24 cellular contexts compared by ENCODE assay signal in the genomic region with DNA sequence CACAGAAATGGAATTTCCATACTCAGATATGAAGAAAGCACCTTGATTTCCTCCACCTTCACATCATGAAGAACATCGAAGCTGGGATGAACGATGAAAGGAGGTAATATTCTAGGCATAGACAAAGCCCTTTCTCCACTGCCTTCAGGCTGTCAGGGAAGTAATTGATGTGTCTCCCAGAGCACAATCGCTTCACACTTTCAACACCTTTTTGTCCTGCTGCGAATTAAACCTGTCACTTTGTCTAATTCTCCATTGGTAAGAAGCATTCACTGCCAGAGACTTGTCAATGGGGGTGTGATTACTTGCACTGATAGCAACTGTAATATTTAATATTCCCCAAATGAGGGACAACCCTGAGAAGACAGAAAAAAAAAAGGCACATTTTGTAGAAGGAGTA.
DNase-seq lines count a peak whose midpoint lies in the region; ATAC-seq and TF ChIP-seq lines count a peak whose summit lies in the region.
"Had no signal": no experiment of that assay in that cellular context is flagged by ENCODE, and none has a peak within 500 bp of the region (broad histone marks: within the 10 kb centered on the region; RNA-seq: fewer than 3 reads in every experiment).

No MANE protein-coding gene starts in this region.

- H3K27me3 ChIP-seq in CD4-positive, alpha-beta T cell (ENCODE audit: control insufficient read depth, insufficient read depth, low read length) = no peaks in the 10 kb centered on the region
- H3K27me3 ChIP-seq: cardiac muscle cell, gastroesophageal sphincter, SJSA1, tibial nerve had no signal

- no peaks in the 10 kb centered on the region for H3K9me3 ChIP-seq in CD4-positive, alpha-beta T cell (ENCODE audit: control insufficient read depth, low read length)
- H3K9me3 ChIP-seq: gastroesophageal sphincter, SJSA1, tibial nerve had no signal

- peak overlapping the region; percentile 58 for H3K4me3 Mint-ChIP-seq in T-helper 2 cell treated with Interferon-gamma antibody and Interleukin-4, amounts not matched to agents 5 μg/mL and 100 μg/mL, for 36 hours
- peak overlapping the region; percentile 32 for H3K4me3 Mint-ChIP-seq in CD4-positive, alpha-beta T cell
- peak overlapping the region; percentile 68 for H3K4me3 Mint-ChIP-seq in activated T-helper 1 cell treated with anti-CD3 and anti-CD28 coated beads, Interleukin-12 subunit alpha, Interleukin-12 subunit beta, Interleukin-2, Interleukin-4 antibody, amounts not matched to agents 30 ng/mL and 10 ng/mL and 1 ng/mL, durations not matched to agents 14 hours and 24 hours and 36 hours
- peak overlapping the region in 8 of 10 donors; percentile 3 to 69 (median 41) for H3K4me3 Mint-ChIP-seq in naive thymus-derived CD8-positive, alpha-beta T cell
- H3K4me3 Mint-ChIP-seq in Calu3 (ENCODE audit: low read depth, unreplicated experiment) = no peak overlapping the region
- H3K4me3 Mint-ChIP-seq: mesothelial cell of epicardium, neural crest cell had no signal

- no peak overlapping the region for H3K27ac ChIP-seq in CD4-positive, alpha-beta T cell (ENCODE audit: low read depth, low read length)
- H3K27ac ChIP-seq: cardiac muscle cell, gastroesophageal sphincter, SJSA1, tibial nerve, WERI-Rb-1 had no signal

- no peak for ATAC-seq in CD4-positive, alpha-beta T cell (ENCODE audit: poor library complexity)
- ATAC-seq in naive thymus-derived CD8-positive, alpha-beta T cell = no peak
- no peak for ATAC-seq in left lobe of liver
- ATAC-seq: gastroesophageal sphincter, right cardiac atrium had no signal

- no peak for TF ChIP-seq CTCF in CD4-positive, alpha-beta T cell (IDR thresholded peaks at IDR 0.05)
- no peak for TF ChIP-seq CTCF in Calu3 (IDR thresholded peaks at IDR 0.05; ENCODE audit: unreplicated experiment)

- no TSS peak for BruUV-seq in Calu3 (replicated peaks; lab: Mats Ljungman, UMichigan)

- no peaks in the 10 kb centered on the region for H3K36me3 Mint-ChIP-seq in T-helper 2 cell treated with Interferon-gamma antibody and Interleukin-4, amounts not matched to agents 5 μg/mL and 100 μg/mL, for 36 hours (ENCODE audit: low read depth)
- no peaks in the 10 kb centered on the region for H3K36me3 Mint-ChIP-seq in CD4-positive, alpha-beta T cell (ENCODE audit: low read depth)
- H3K36me3 Mint-ChIP-seq in activated T-helper 1 cell treated with anti-CD3 and anti-CD28 coated beads, Interleukin-12 subunit alpha, Interleukin-12 subunit beta, Interleukin-2, Interleukin-4 antibody, amounts not matched to agents 30 ng/mL and 10 ng/mL and 1 ng/mL, durations not matched to agents 14 hours and 24 hours and 36 hours (ENCODE audit: low read depth) = peaks cover 9% of the 10 kb centered on the region
- peaks cover 0 to 2% (median 0%) of the 10 kb centered on the region in 3 donors for H3K36me3 Mint-ChIP-seq in naive thymus-derived CD8-positive, alpha-beta T cell
- H3K36me3 Mint-ChIP-seq in Calu3 (ENCODE audit: insufficient read depth, unreplicated experiment) = no peaks in the 10 kb centered on the region
- H3K36me3 Mint-ChIP-seq: mesothelial cell of epicardium had no signal

- POLR2A ChIA-PET in CD4-positive, alpha-beta T cell (lab: Charles Lee) = interaction anchor here (0.6 to 7.8 kb wide), 8 partner anchors 15 to 186 kb away, joined by 3 to 98 read pairs (median 5); no protein-coding TSS in a partner anchor
- POLR2A ChIA-PET in naive thymus-derived CD8-positive, alpha-beta T cell (lab: Charles Lee) = interaction anchor here (0.8 to 13.1 kb wide), 6 partner anchors 9 to 28 kb away, joined by 3 to 178 read pairs (median 5); no protein-coding TSS in a partner anchor

- H3K9me3 Mint-ChIP-seq in T-helper 2 cell treated with Interferon-gamma antibody and Interleukin-4, amounts not matched to agents 5 μg/mL and 100 μg/mL, for 36 hours = no peaks in the 10 kb centered on the region
- H3K9me3 Mint-ChIP-seq in CD4-positive, alpha-beta T cell = no peaks in the 10 kb centered on the region
- no peaks in the 10 kb centered on the region for H3K9me3 Mint-ChIP-seq in activated T-helper 1 cell treated with anti-CD3 and anti-CD28 coated beads, Interleukin-12 subunit alpha, Interleukin-12 subunit beta, Interleukin-2, Interleukin-4 antibody, amounts not matched to agents 30 ng/mL and 10 ng/mL and 1 ng/mL, durations not matched to agents 14 hours and 24 hours and 36 hours
- H3K9me3 Mint-ChIP-seq in naive thymus-derived CD8-positive, alpha-beta T cell = no peaks in the 10 kb centered on the region
- no peaks in the 10 kb centered on the region for H3K9me3 Mint-ChIP-seq in Calu3 (ENCODE audit: low read depth, unreplicated experiment)
- H3K9me3 Mint-ChIP-seq: mesothelial cell of epicardium, neural crest cell had no signal

- no peaks in the 10 kb centered on the region for H3K27me3 Mint-ChIP-seq in T-helper 2 cell treated with Interferon-gamma antibody and Interleukin-4, amounts not matched to agents 5 μg/mL and 100 μg/mL, for 36 hours (ENCODE audit: low read depth)
- H3K27me3 Mint-ChIP-seq in CD4-positive, alpha-beta T cell = no peaks in the 10 kb centered on the region
- H3K27me3 Mint-ChIP-seq in activated T-helper 1 cell treated with anti-CD3 and anti-CD28 coated beads, Interleukin-12 subunit alpha, Interleukin-12 subunit beta, Interleukin-2, Interleukin-4 antibody, amounts not matched to agents 30 ng/mL and 10 ng/mL and 1 ng/mL, durations not matched to agents 14 hours and 24 hours and 36 hours (ENCODE audit: insufficient read depth) = no peaks in the 10 kb centered on the region
- no peaks in the 10 kb centered on the region for H3K27me3 Mint-ChIP-seq in naive thymus-derived CD8-positive, alpha-beta T cell
- H3K27me3 Mint-ChIP-seq in Calu3 (ENCODE audit: unreplicated experiment) = no peaks in the 10 kb centered on the region

- peaks cover 81% of the 10 kb centered on the region for H3K4me1 Mint-ChIP-seq in T-helper 2 cell treated with Interferon-gamma antibody and Interleukin-4, amounts not matched to agents 5 μg/mL and 100 μg/mL, for 36 hours (ENCODE audit: low read depth)
- H3K4me1 Mint-ChIP-seq in CD4-positive, alpha-beta T cell (ENCODE audit: low read depth) = peaks cover 88% of the 10 kb centered on the region
- H3K4me1 Mint-ChIP-seq in activated T-helper 1 cell treated with anti-CD3 and anti-CD28 coated beads, Interleukin-12 subunit alpha, Interleukin-12 subunit beta, Interleukin-2, Interleukin-4 antibody, amounts not matched to agents 30 ng/mL and 10 ng/mL and 1 ng/mL, durations not matched to agents 14 hours and 24 hours and 36 hours (ENCODE audit: low read depth) = peaks cover 96% of the 10 kb centered on the region
- H3K4me1 Mint-ChIP-seq in naive thymus-derived CD8-positive, alpha-beta T cell = peaks cover 60 to 95% (median 88%) of the 10 kb centered on the region in 4 donors
- no peaks in the 10 kb centered on the region for H3K4me1 Mint-ChIP-seq in Calu3 (ENCODE audit: low read depth, unreplicated experiment)

- no peak for DNase-seq in T-helper 2 cell treated with Interferon-gamma antibody and Interleukin-4, amounts not matched to agents 5 μg/mL and 100 μg/mL, for 36 hours (ENCODE audit: low spot score)
- DNase-seq in T-helper 2 cell (no peak), Calu3 (no peak), HuH-7 (ENCODE audit: low spot score) (no peak), left lobe of liver (ENCODE audit: low spot score) (no peak)
- DNase-seq in CD4-positive, alpha-beta T cell = no peak
- no peak for DNase-seq in activated T-helper 1 cell treated with anti-CD3 and anti-CD28 coated beads, Interleukin-12 subunit alpha, Interleukin-12 subunit beta, Interleukin-2, Interleukin-4 antibody, amounts not matched to agents 30 ng/mL and 10 ng/mL and 1 ng/mL, durations not matched to agents 14 hours and 24 hours and 36 hours (ENCODE audit: low spot score)
- DNase-seq in naive thymus-derived CD8-positive, alpha-beta T cell = no peak
- DNase-seq: 8988T; anterior cingulate cortex; DMS53; hypothalamus; NCI-H1048; NCI-H187 treated with DMSO at 0.1 percent for 48 hours; right cardiac atrium; stimulated activated CD4-positive, alpha-beta T cell treated with anti-CD3 and anti-CD28 coated beads, Interleukin-4, amount 100 ng/mL, for 1 hour; stimulated activated naive CD4-positive, alpha-beta T cell; WERI-Rb-1 had no signal

- peak overlapping the region; percentile 88 for H3K27ac Mint-ChIP-seq in T-helper 2 cell treated with Interferon-gamma antibody and Interleukin-4, amounts not matched to agents 5 μg/mL and 100 μg/mL, for 36 hours
- H3K27ac Mint-ChIP-seq in CD4-positive, alpha-beta T cell = peak overlapping the region; percentile 93
- peak overlapping the region; percentile 99 for H3K27ac Mint-ChIP-seq in activated T-helper 1 cell treated with anti-CD3 and anti-CD28 coated beads, Interleukin-12 subunit alpha, Interleukin-12 subunit beta, Interleukin-2, Interleukin-4 antibody, amounts not matched to agents 30 ng/mL and 10 ng/mL and 1 ng/mL, durations not matched to agents 14 hours and 24 hours and 36 hours
- peak overlapping the region; percentile 91 to 99 (median 98) for H3K27ac Mint-ChIP-seq in naive thymus-derived CD8-positive, alpha-beta T cell
- no peak overlapping the region for H3K27ac Mint-ChIP-seq in Calu3 (ENCODE audit: unreplicated experiment)
- H3K27ac Mint-ChIP-seq: mesothelial cell of epicardium had no signal

- intact Hi-C loops in CD4-positive, alpha-beta T cell (cut with DNase I, micrococcal nuclease) = loop anchor here in 1 of 2 experiments (5.0 kb wide), 1 partner anchor 35 kb away; no protein-coding TSS in a partner anchor
- intact Hi-C loops in activated T-helper 1 cell treated with anti-CD3 and anti-CD28 coated beads, Interleukin-12 subunit alpha, Interleukin-12 subunit beta, Interleukin-2, Interleukin-4 antibody, amounts not matched to agents 30 ng/mL and 10 ng/mL and 1 ng/mL, durations not matched to agents 14 hours and 24 hours and 36 hours (cut with micrococcal nuclease) = loop anchor here (1.0 to 5.0 kb wide), 2 partner anchors 8 to 1310 kb away; no protein-coding TSS in a partner anchor
- intact Hi-C loops in Calu3 (cut with micrococcal nuclease; ENCODE audit: unreplicated experiment) = no loop called here

- CTCF ChIA-PET in CD4-positive, alpha-beta T cell (lab: Charles Lee) = interaction anchor here (1.1 to 1.2 kb wide), 2 partner anchors 26 to 37 kb away, joined by 4 to 5 read pairs; no protein-coding TSS in a partner anchor
- CTCF ChIA-PET in Calu3 (lab: Charles Lee) = no interaction called here
